1 cellular context compared by ENCODE assay signal in genomic region chr22:45689195-45689594, GRCh38.
TF ChIP-seq lines count a peak whose summit lies in the region.

No MANE protein-coding gene starts in this region.

TF ChIP-seq in K562, 482 proteins besides CTCF, POLR2A, EP300 and RAD21:
- TF ChIP-seq JUND (IDR thresholded peaks at IDR 0.05; ENCODE audit: borderline replicate concordance, low read depth, low read length) (no peak), JUND (tag; IDR thresholded peaks at IDR 0.05; ENCODE audit: borderline replicate concordance, low read depth, low read length) (no peak), ZFP1 (CRISPR knock-in tag; IDR thresholded peaks at IDR 0.05) (no peak), CBFA2T3 (IDR thresholded peaks at IDR 0.05) (peak; percentile 42; the same call in 1 of the 2 replicates)
